Comparison of ENCODE assay signal across 23 cellular contexts in genomic region chr22:23677701-23677995, GRCh38. TPM values are rescaled to one million over a fixed set of nuclear protein-coding genes. Genes with fewer than 3 reads are reported as not detected.
DNase-seq lines count a peak whose midpoint lies in the region; ATAC-seq and TF ChIP-seq lines count a peak whose summit lies in the region.
"Had no signal": no experiment of that assay in that cellular context is flagged by ENCODE, and none has a peak within 500 bp of the region (broad histone marks: within the 10 kb centered on the region; RNA-seq: fewer than 3 reads in every experiment).

No MANE protein-coding gene starts in this region.

- no peak for DNase-seq in stimulated activated naive CD8-positive, alpha-beta T cell treated with anti-CD3 and anti-CD28 coated beads, Interleukin-15, amount 100 ng/mL, for 72 hours
- no peak for DNase-seq in stimulated activated naive CD8-positive, alpha-beta T cell treated with anti-CD3 and anti-CD28 coated beads, Interleukin-15, Interleukin-2, amounts not matched to agents 100 U/mL and 50 U/mL, for 24 hours
- DNase-seq in T-helper 17 cell (no peak), myocyte (ENCODE audit: low read depth) (peak; percentile 74), foreskin keratinocyte (no peak), GF-D8 (lab: John Stamatoyannopoulos, UW) (no peak)
- DNase-seq: activated CD4-positive, alpha-beta T cell treated with anti-CD3 and anti-CD28 coated beads, Interleukin-2, amount 50 U/mL, for 48 hours; activated T-cell treated with anti-CD3 and anti-CD28 coated beads, Interleukin-2, amount 50 U/mL, for 72 hours; GM23248; Kasumi-1; left colon; NCI-H1105; NCI-H526 treated with DMSO at 0.1 percent for 48 hours; right lobe of liver; stimulated activated naive CD4-positive, alpha-beta T cell; SW 1271 had no signal

- peaks cover 14% of the 10 kb centered on the region for H3K4me1 Mint-ChIP-seq in stimulated activated naive CD8-positive, alpha-beta T cell treated with anti-CD3 and anti-CD28 coated beads, Interleukin-15, amount 100 ng/mL, for 72 hours
- peaks cover 11% of the 10 kb centered on the region for H3K4me1 Mint-ChIP-seq in T-helper 17 cell

- no peak for ATAC-seq in stimulated activated naive CD8-positive, alpha-beta T cell treated with anti-CD3 and anti-CD28 coated beads, Interleukin-15, amount 100 ng/mL, for 72 hours
- ATAC-seq in stimulated activated naive CD8-positive, alpha-beta T cell treated with anti-CD3 and anti-CD28 coated beads, Interleukin-15, Interleukin-2, amounts not matched to agents 100 U/mL and 50 U/mL, for 24 hours, result no peak
- ATAC-seq in T-helper 17 cell (no peak), foreskin keratinocyte (no peak), GM21528 (IDR thresholded peaks at IDR 0.05; ENCODE audit: low FRiP score, unreplicated experiment) (no peak), GM19328 (IDR thresholded peaks at IDR 0.05; ENCODE audit: unreplicated experiment) (no peak)
- ATAC-seq: activated T-cell treated with anti-CD3 and anti-CD28 coated beads, Interleukin-2, amount 50 U/mL, for 72 hours; left colon; right lobe of liver had no signal

- no peaks in the 10 kb centered on the region for H3K27me3 Mint-ChIP-seq in stimulated activated naive CD8-positive, alpha-beta T cell treated with anti-CD3 and anti-CD28 coated beads, Interleukin-15, amount 100 ng/mL, for 72 hours
- H3K27me3 Mint-ChIP-seq in T-helper 17 cell, result no peaks in the 10 kb centered on the region

- no peak for TF ChIP-seq CTCF in foreskin keratinocyte (conservative IDR thresholded peaks at IDR 0.05)

- no peaks in the 10 kb centered on the region for H3K27me3 ChIP-seq in foreskin keratinocyte
- H3K27me3 ChIP-seq: breast epithelium, esophagus muscularis mucosa, right lobe of liver, tibial artery had no signal

- H3K27ac Mint-ChIP-seq in stimulated activated naive CD8-positive, alpha-beta T cell treated with anti-CD3 and anti-CD28 coated beads, Interleukin-15, amount 100 ng/mL, for 72 hours, result peak overlapping the region; percentile 52 to 82
- peak overlapping the region; percentile 84 for H3K27ac Mint-ChIP-seq in T-helper 17 cell
- H3K27ac Mint-ChIP-seq: activated T-cell treated with anti-CD3 and anti-CD28 coated beads, Interleukin-2, amount 50 U/mL, for 72 hours had no signal

- no peaks in the 10 kb centered on the region for H3K36me3 Mint-ChIP-seq in T-helper 17 cell (ENCODE audit: low read depth)

- H3K9me3 ChIP-seq in T-helper 17 cell (ENCODE audit: control insufficient read depth, low read length, poor library complexity, severe bottlenecking), result no peaks in the 10 kb centered on the region
- H3K9me3 ChIP-seq: breast epithelium, esophagus muscularis mucosa, right lobe of liver, tibial artery had no signal

- no peak overlapping the region for H3K27ac ChIP-seq in foreskin keratinocyte
- H3K27ac ChIP-seq: breast epithelium, esophagus muscularis mucosa, GM23248, right lobe of liver, tibial artery had no signal

- no peak overlapping the region for H3K4me3 Mint-ChIP-seq in stimulated activated naive CD8-positive, alpha-beta T cell treated with anti-CD3 and anti-CD28 coated beads, Interleukin-15, amount 100 ng/mL, for 72 hours
- H3K4me3 Mint-ChIP-seq in T-helper 17 cell, result no peak overlapping the region
- H3K4me3 Mint-ChIP-seq: activated T-cell treated with anti-CD3 and anti-CD28 coated beads, Interleukin-2, amount 50 U/mL, for 72 hours had no signal

- no peaks in the 10 kb centered on the region for H3K9me3 Mint-ChIP-seq in stimulated activated naive CD8-positive, alpha-beta T cell treated with anti-CD3 and anti-CD28 coated beads, Interleukin-15, amount 100 ng/mL, for 72 hours
- H3K9me3 Mint-ChIP-seq: activated T-cell treated with anti-CD3 and anti-CD28 coated beads, Interleukin-2, amount 50 U/mL, for 72 hours had no signal

- H3K4me1 ChIP-seq in foreskin keratinocyte, result no peaks in the 10 kb centered on the region
- H3K4me1 ChIP-seq: breast epithelium, tibial artery had no signal

RNA-seq across cellular contexts. Expression of gene RGL4, which starts 13.2 kb away (rescaled TPM):
- total RNA-seq in T-helper 17 cell, result 10 to 100 TPM; 16.0 to 20.2 TPM
- 0.40 and 2.3 TPM in 2 replicates for total RNA-seq in myocyte
- 0.79 TPM for polyA plus RNA-seq in myocyte (2012)
- not detected in 2 replicates for total RNA-seq in foreskin keratinocyte
- polyA plus RNA-seq in foreskin keratinocyte, result not detected in 2 replicates
- total RNA-seq: dermis microvascular lymphatic vessel endothelial cell, GM23248, left colon, osteoblast, right lobe of liver had no signal

RNA-seq across cellular contexts. Expression of gene DRICH1, which starts 45.5 kb away (rescaled TPM):
- total RNA-seq in T-helper 17 cell (1 to 10 TPM in 1 of 2 donors, under 1 TPM in 1; 0.42 to 2.5 TPM), myocyte (0.21 and 0.26 TPM in 2 replicates), foreskin keratinocyte (0.11 TPM in 1 of 2 replicates, not detected in the other)
- 0.21 TPM for polyA plus RNA-seq in myocyte (2012)
- 0.08 and 0.10 TPM in 2 replicates for polyA plus RNA-seq in foreskin keratinocyte
- total RNA-seq: dermis microvascular lymphatic vessel endothelial cell, GM23248 had no signal
- polyA plus RNA-seq: GM23248 had no signal
